20 cellular contexts compared by ENCODE assay signal in genomic region chr11:44761546-44761961, GRCh38. TPM values are rescaled to one million over a fixed set of nuclear protein-coding genes. Genes with fewer than 3 reads are reported as not detected.
A peak's percentile ranks its signal among the peaks of the same experiment; 100 is the strongest.
DNase-seq lines count a peak whose midpoint lies in the region; ATAC-seq and TF ChIP-seq lines count a peak whose summit lies in the region.
"Had no signal": no experiment of that assay in that cellular context is flagged by ENCODE, and none has a peak within 500 bp of the region (broad histone marks: within the 10 kb centered on the region; RNA-seq: fewer than 3 reads in every experiment).

No MANE protein-coding gene starts in this region.

- H3K27me3 ChIP-seq in endodermal cell (ENCODE audit: control insufficient read depth, insufficient read depth, low read length, poor library complexity, severe bottlenecking) (no peaks in the 10 kb centered on the region), sigmoid colon (no peaks in the 10 kb centered on the region), brain microvascular endothelial cell (replicated peaks) (no peaks in the 10 kb centered on the region)

- peak; percentile 17 for DNase-seq in LNCaP clone FGC (ENCODE audit: low read depth)
- DNase-seq in endodermal cell = no peak
- DNase-seq in left colon = no peak
- peak; percentile 52 for DNase-seq in sigmoid colon
- no peak for DNase-seq in brain microvascular endothelial cell
- DNase-seq in NCI-H1694 treated with DMSO at 0.1 percent for 48 hours (lab: John Stamatoyannopoulos, UW) = no peak
- no peak for DNase-seq in NCI-H226
- DNase-seq: activated CD4-positive, alpha-beta T cell treated with anti-CD3 and anti-CD28 coated beads for 36 hours; activated T-cell treated with anti-CD3 and anti-CD28 coated beads for 4 hours; cerebellar nuclear complex; DMS 273 treated with DMSO at 0.1 percent for 48 hours; GOT3; hypothalamus; NCI-H1092 treated with DMSO at 0.1 percent for 48 hours; T-cell had no signal

- peaks cover 9% of the 10 kb centered on the region for H3K9me3 Mint-ChIP-seq in endodermal cell

- H3K27ac Mint-ChIP-seq in endodermal cell = peak overlapping the region; percentile 83
- H3K27ac Mint-ChIP-seq: activated CD4-positive, alpha-beta T cell treated with anti-CD3 and anti-CD28 coated beads for 36 hours; activated naive CD4-positive, alpha-beta T cell treated with anti-CD3 and anti-CD28 coated beads, Interleukin-2, amount 50 U/mL, for 72 hours; IgD-negative memory B cell; T-cell had no signal

- TF ChIP-seq POLR2A in sigmoid colon (IDR thresholded peaks at IDR 0.05) = no peak

- H3K36me3 ChIP-seq in endodermal cell (ENCODE audit: control insufficient read depth, insufficient read depth, low read length) (no peaks in the 10 kb centered on the region), sigmoid colon (peaks cover 0 to 10% (median 0%) of the 10 kb centered on the region in 4 donors), brain microvascular endothelial cell (replicated peaks) (no peaks in the 10 kb centered on the region)
- H3K36me3 ChIP-seq: neutrophil had no signal

- intact Hi-C loops in left colon (cut with DNase I, micrococcal nuclease) (no loop called here), sigmoid colon (cut with DNase I) (no loop called here)

- peak; percentile 41 for ATAC-seq in left colon
- no peak for ATAC-seq in HG02610 (IDR thresholded peaks at IDR 0.05; ENCODE audit: unreplicated experiment)
- ATAC-seq: activated CD4-positive, alpha-beta T cell treated with anti-CD3 and anti-CD28 coated beads for 36 hours; activated naive CD4-positive, alpha-beta T cell treated with anti-CD3 and anti-CD28 coated beads, Interleukin-2, amount 50 U/mL, for 72 hours; T-cell had no signal

- whole genome bisulfite sequencing in endodermal cell (ENCODE audit: insufficient coverage in 1 of 2, insufficient read length in 1 of 2), 2 experiments = 53 to 55% methylated on average over 13 to 14 of the region's 14 CpGs
- 19 to 62% methylated on average over 14 of the region's 14 CpGs for WGBS in sigmoid colon, 2 donors

- H3K9me3 ChIP-seq in endodermal cell (ENCODE audit: control insufficient read depth, low read length) (peaks cover 17% of the 10 kb centered on the region), sigmoid colon (peaks cover 0 to 3% (median 0%) of the 10 kb centered on the region in 4 donors)
- H3K9me3 ChIP-seq: neutrophil had no signal

- peaks cover 48% of the 10 kb centered on the region for H3K4me1 Mint-ChIP-seq in endodermal cell
- H3K4me1 Mint-ChIP-seq: IgD-negative memory B cell had no signal

- H3K4me1 ChIP-seq in endodermal cell (ENCODE audit: control insufficient read depth, insufficient read depth, low read length) = peaks cover 41% of the 10 kb centered on the region
- peaks cover 0 to 76% (median 58%) of the 10 kb centered on the region in 4 donors for H3K4me1 ChIP-seq in sigmoid colon

- peak overlapping the region; percentile 36 for H3K27ac ChIP-seq in endodermal cell (ENCODE audit: low read depth, low read length)
- peak overlapping the region; percentile 78 to 91 (median 86) for H3K27ac ChIP-seq in sigmoid colon
- H3K27ac ChIP-seq in brain microvascular endothelial cell = no peak overlapping the region
- H3K27ac ChIP-seq: neutrophil had no signal

- peaks cover 51% of the 10 kb centered on the region for H3K27me3 Mint-ChIP-seq in endodermal cell (ENCODE audit: insufficient read depth)
- H3K27me3 Mint-ChIP-seq: activated CD4-positive, alpha-beta T cell treated with anti-CD3 and anti-CD28 coated beads for 36 hours; T-cell had no signal

- no peak for TF ChIP-seq EP300 in sigmoid colon (IDR thresholded peaks at IDR 0.05)

- peak overlapping the region; percentile 6 for H3K4me3 Mint-ChIP-seq in endodermal cell
- H3K4me3 Mint-ChIP-seq: activated CD4-positive, alpha-beta T cell treated with anti-CD3 and anti-CD28 coated beads for 36 hours; IgD-negative memory B cell; T-cell had no signal

- H3K9ac ChIP-seq in endodermal cell (ENCODE audit: extremely low read depth, low read length, poor library complexity, severe bottlenecking) = peak overlapping the region; percentile 12

- peaks cover 4% of the 10 kb centered on the region for H3K36me3 Mint-ChIP-seq in endodermal cell (ENCODE audit: low read depth)

- in situ Hi-C loops in brain microvascular endothelial cell (cut with HindIII; ENCODE audit: low pct_ligation_motif_present, low sequenced_read_pairs) = no loop called here

- TF ChIP-seq CTCF in LNCaP clone FGC (IDR thresholded peaks at IDR 0.05; ENCODE audit: control insufficient read depth, extremely low read depth, insufficient read depth) (no peak), endodermal cell (conservative IDR thresholded peaks at IDR 0.05) (no peak), sigmoid colon (IDR thresholded peaks at IDR 0.05) (no peak), brain microvascular endothelial cell (IDR thresholded peaks at IDR 0.05; ENCODE audit: low read depth, low read length, missing control alignments) (no peak)

- H3K4me3 ChIP-seq in LNCaP clone FGC (ENCODE audit: low read depth, low read length) (no peak overlapping the region), endodermal cell (ENCODE audit: low read length) (peak overlapping the region; percentile 13), sigmoid colon (no peak overlapping the region), brain microvascular endothelial cell (ENCODE audit: low read depth, low read length) (no peak overlapping the region)

RNA-seq across cellular contexts. Expression of gene TSPAN18, which starts 34.8 kb away (rescaled TPM):
- total RNA-seq in endodermal cell (10 to 100 TPM; 28.0 to 28.7 TPM), left colon (10 to 100 TPM in 1 of 2 donors, 1 to 10 TPM in 1; 3.1 to 10.8 TPM), sigmoid colon (10 to 100 TPM; 13.8 to 75.3 (median 23.0) TPM)
- polyA plus RNA-seq in endodermal cell (2013, experiment 1 of 2) = 96.1 TPM
- 74.6 TPM for polyA plus RNA-seq in endodermal cell (2013, experiment 2 of 2)
- 1 to 10 TPM in 2 of 3 donors, under 1 TPM in 1; 0.23 to 8.0 (median 7.2) TPM for polyA plus RNA-seq in sigmoid colon
- total RNA-seq: NCI-H460 had no signal

Comparison
In these comparisons a context has a peak if more than half of its experiments do, and no peak if none do; other contexts are left out.
1. DNase-seq: peak in LNCaP clone FGC (single experiment) and sigmoid colon (single experiment); none in endodermal cell (single experiment), left colon (0 of 2), brain microvascular endothelial cell (single experiment), NCI-H1694 treated with DMSO at 0.1 percent for 48 hours (single experiment) and NCI-H226 (single experiment).